Comparison of ENCODE assay signal across 16 cellular contexts in the genomic region with DNA sequence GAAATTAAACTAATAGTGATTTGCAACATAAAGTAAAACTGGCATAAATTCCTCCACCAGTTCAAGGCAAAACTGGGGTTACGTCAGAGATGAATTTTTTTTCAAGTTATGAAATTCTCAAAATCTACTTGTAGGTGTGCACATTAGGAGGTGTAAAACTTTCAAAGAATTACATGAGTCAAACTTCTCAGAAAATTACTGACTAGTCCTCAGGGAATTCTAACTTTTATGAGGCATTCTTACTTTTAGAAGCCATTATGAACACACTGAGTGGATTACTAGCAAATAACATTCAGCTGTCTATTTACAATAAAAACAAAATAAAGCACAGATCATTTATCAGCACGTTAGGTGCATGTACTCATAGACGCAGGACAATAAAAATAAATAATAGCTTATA.
A peak's percentile ranks its signal among the peaks of the same experiment; 100 is the strongest.
DNase-seq lines count a peak whose midpoint lies in the region; TF ChIP-seq lines count a peak whose summit lies in the region.
"Had no signal": no experiment of that assay in that cellular context is flagged by ENCODE, and none has a peak within 500 bp of the region (broad histone marks: within the 10 kb centered on the region; RNA-seq: fewer than 3 reads in every experiment).

No MANE protein-coding gene starts in this region.

- H3K27me3 ChIP-seq in A673 (replicated peaks; ENCODE audit: insufficient read depth, low read depth, low read length, poor library complexity), result no peaks in the 10 kb centered on the region
- H3K27me3 ChIP-seq in MM.1S (replicated peaks; ENCODE audit: insufficient read depth, low read length), result no peaks in the 10 kb centered on the region

- no TSS peak for BruUV-seq in A673 (replicated peaks; lab: Mats Ljungman, UMichigan)

- TF ChIP-seq CTCF in A673 (conservative IDR thresholded peaks at IDR 0.05; ENCODE audit: low read depth, low read length) (no peak), AG10803 (conservative IDR thresholded peaks at IDR 0.05; ENCODE audit: low read length) (no peak), MM.1S (IDR thresholded peaks at IDR 0.05; ENCODE audit: low read length) (no peak)

- H3K4me3 ChIP-seq in A673 (ENCODE audit: low read depth, low read length, poor library complexity, severe bottlenecking) (no peak overlapping the region), AG10803 (ENCODE audit: low read length) (no peak overlapping the region), MM.1S (ENCODE audit: low read length) (no peak overlapping the region)
- H3K4me3 ChIP-seq: A549 had no signal

- POLR2A ChIA-PET in A673 (lab: Charles Lee; ENCODE audit: low non-redundant PET), result no interaction called here

- CTCF ChIA-PET in A673 (lab: Charles Lee), result no interaction called here

- no peaks in the 10 kb centered on the region for H3K9me3 ChIP-seq in A673 (ENCODE audit: low read depth, low read length, poor library complexity, severe bottlenecking)
- H3K9me3 ChIP-seq in MM.1S (replicated peaks; ENCODE audit: insufficient read depth, low read length), result no peaks in the 10 kb centered on the region
- H3K9me3 ChIP-seq: A549 had no signal

- intact Hi-C loops in A673 (cut with micrococcal nuclease; ENCODE audit: unreplicated experiment), result no loop called here

- no peaks in the 10 kb centered on the region for H3F3A ChIP-seq in MM.1S (ENCODE audit: insufficient read depth, low read length)

- no peak overlapping the region for H3K9ac ChIP-seq in MM.1S (ENCODE audit: low read length)

- peak; percentile 5 for DNase-seq in A673 (ENCODE audit: low spot score)
- DNase-seq in AG10803 (ENCODE audit: low read depth), result peak; percentile 41
- DNase-seq in LHCN-M2 (ENCODE audit: low read depth), result peak; percentile 7
- peak; percentile 3 for DNase-seq in putamen (ENCODE audit: low spot score)
- no peak for DNase-seq in NCI-H2029 (lab: John Stamatoyannopoulos, UW)
- no peak for DNase-seq in iPS-NIHi7 (ENCODE audit: extremely low spot score)
- DNase-seq in MM.1S, result no peak
- DNase-seq: C1 segment of cervical spinal cord; Calu3; CD4-positive, alpha-beta T cell; DMS 273 treated with DMSO at 0.1 percent for 48 hours; DMS79; EL; GOT3; H9 had no signal

- H3K27ac ChIP-seq in A673 (ENCODE audit: low read depth, low read length, poor library complexity, severe bottlenecking) (no peak overlapping the region), MM.1S (ENCODE audit: low read length) (no peak overlapping the region)
- H3K27ac ChIP-seq: A549 had no signal

- H3K4me2 ChIP-seq in MM.1S (ENCODE audit: low read depth, low read length), result no peak overlapping the region
- H3K4me2 ChIP-seq: A549 had no signal

- no peaks in the 10 kb centered on the region for H3K36me3 ChIP-seq in A673 (ENCODE audit: insufficient read depth, low read length, poor library complexity, severe bottlenecking)
- no peaks in the 10 kb centered on the region for H3K36me3 ChIP-seq in MM.1S (replicated peaks; ENCODE audit: insufficient read depth, low read length)

- H3K4me1 ChIP-seq in A673 (ENCODE audit: insufficient read depth, low read length, poor library complexity, severe bottlenecking) (peaks cover 10% of the 10 kb centered on the region), MM.1S (ENCODE audit: low read length) (no peaks in the 10 kb centered on the region)
- H3K4me1 ChIP-seq: A549 had no signal

- H2AFZ ChIP-seq in MM.1S (ENCODE audit: low read length), result no peak overlapping the region

- no peaks in the 10 kb centered on the region for H4K20me1 ChIP-seq in MM.1S (ENCODE audit: insufficient read depth, low read length)

- no peaks in the 10 kb centered on the region for H3K9me2 ChIP-seq in MM.1S (replicated peaks; ENCODE audit: insufficient read depth, low read length)

- no peaks in the 10 kb centered on the region for H3K79me2 ChIP-seq in MM.1S (ENCODE audit: low read length)

Comparison
In these comparisons a context has a peak if more than half of its experiments do, and no peak if none do; other contexts are left out.
1. DNase-seq: peak in A673 (single experiment), AG10803 (single experiment), LHCN-M2 (single experiment) and putamen (single experiment); none in NCI-H2029 (single experiment), iPS-NIHi7 (single experiment) and MM.1S (single experiment).